9 cellular contexts compared by ENCODE assay signal in genomic region chr6:87590989-87591388, GRCh38. TPM values are rescaled to one million over a fixed set of nuclear protein-coding genes. Genes with fewer than 3 reads are reported as not detected.
DNase-seq lines count a peak whose midpoint lies in the region; ATAC-seq, FAIRE-seq and TF ChIP-seq lines count a peak whose summit lies in the region.
"Had no signal": no experiment of that assay in that cellular context is flagged by ENCODE, and none has a peak within 500 bp of the region (broad histone marks: within the 10 kb centered on the region; RNA-seq: fewer than 3 reads in every experiment).

No MANE protein-coding gene starts in this region.

- H3K9ac ChIP-seq in keratinocyte (ENCODE audit: control insufficient read depth, extremely low read depth, insufficient read depth, low read length): no peak overlapping the region

- FAIRE-seq in keratinocyte (lab: Jason Lieb, UNC): no peak

- peaks cover 10% of the 10 kb centered on the region for H3K4me1 ChIP-seq in keratinocyte (ENCODE audit: control insufficient read depth, extremely low read depth, insufficient read depth, low read length)
- H3K4me1 ChIP-seq in testis: peaks cover 22% of the 10 kb centered on the region

- no peak for TF ChIP-seq CTCF in keratinocyte (optimal IDR thresholded peaks at IDR 0.05 in 1 of 3, IDR thresholded peaks at IDR 0.05 in 1 of 3, conservative IDR thresholded peaks at IDR 0.05 in 1 of 3; ENCODE audit: extremely low read depth in 1 of 3, insufficient read depth in 2 of 3, low read length in 3 of 3)
- no peak for TF ChIP-seq CTCF in testis (IDR thresholded peaks at IDR 0.05)
- no peak for TF ChIP-seq CTCF in lower leg skin (IDR thresholded peaks at IDR 0.05)

- DNase-seq in activated T-cell treated with anti-CD3 and anti-CD28 coated beads, Interleukin-2, amount 50 U/mL, for 24 hours: no peak
- no peak for DNase-seq in activated T-cell treated with anti-CD3 and anti-CD28 coated beads, Interleukin-2, amount 50 U/mL, for 48 hours
- no peak for DNase-seq in keratinocyte (ENCODE audit: low read depth, low spot score)
- DNase-seq in testis: no peak
- DNase-seq in lower leg skin (ENCODE audit: low spot score in 2 of 2): no peak
- DNase-seq in sciatic nerve (ENCODE audit: low spot score): no peak
- DNase-seq: activated CD4-positive, alpha-beta T cell treated with anti-CD3 and anti-CD28 coated beads for 4 hours had no signal

- H3K36me3 Mint-ChIP-seq in activated T-cell treated with anti-CD3 and anti-CD28 coated beads, Interleukin-2, amount 50 U/mL, for 24 hours (ENCODE audit: low read depth): peaks cover 80% of the 10 kb centered on the region
- peaks cover 10% of the 10 kb centered on the region for H3K36me3 Mint-ChIP-seq in activated naive CD8-positive, alpha-beta T cell

- H3K27ac ChIP-seq in keratinocyte (ENCODE audit: control insufficient read depth, insufficient read depth, low read length) (no peak overlapping the region), testis (no peak overlapping the region)

- no peaks in the 10 kb centered on the region for H3K27me3 Mint-ChIP-seq in activated T-cell treated with anti-CD3 and anti-CD28 coated beads, Interleukin-2, amount 50 U/mL, for 24 hours
- H3K27me3 Mint-ChIP-seq in activated naive CD8-positive, alpha-beta T cell: no peaks in the 10 kb centered on the region

- dilution Hi-C loops in keratinocyte (cut with MboI; ENCODE audit: extremely low pct_ligation_motif_present, low sequenced_read_pairs): no loop called here

- peaks cover 64% of the 10 kb centered on the region for H3K79me2 ChIP-seq in keratinocyte (ENCODE audit: control insufficient read depth, insufficient read depth, low read length)

- WGBS in testis, 2 donors: 44 to 53% methylated on average over 4 of the region's 4 CpGs
- WGBS in lower leg skin, 2 donors: 69 to 71% methylated on average over 4 of the region's 4 CpGs

- H3K36me3 ChIP-seq in keratinocyte (ENCODE audit: control insufficient read depth in 2 of 2, extremely low read depth in 1 of 2, insufficient read depth in 2 of 2, low read length in 2 of 2) (peaks cover 1 to 3% of the 10 kb centered on the region in 2 experiments), testis (ENCODE audit: low read depth, missing control alignments) (no peaks in the 10 kb centered on the region)

- peak overlapping the region; percentile 89 for H3K4me3 Mint-ChIP-seq in activated T-cell treated with anti-CD3 and anti-CD28 coated beads, Interleukin-2, amount 50 U/mL, for 24 hours
- H3K4me3 Mint-ChIP-seq in activated naive CD8-positive, alpha-beta T cell: peak overlapping the region; percentile 96

- peak overlapping the region; percentile 98 to 99 (median 99) for H3K4me3 ChIP-seq in keratinocyte (ENCODE audit: control insufficient read depth in 2 of 3, extremely low read depth in 1 of 3, insufficient read depth in 2 of 3, low read depth in 1 of 3, low read length in 3 of 3)
- peak overlapping the region; percentile 97 to 98 for H3K4me3 ChIP-seq in testis
- no peak overlapping the region for H3K4me3 ChIP-seq in lower leg skin (ENCODE audit: low read depth, poor library complexity, severe bottlenecking)

- no peaks in the 10 kb centered on the region for H3K9me3 Mint-ChIP-seq in activated T-cell treated with anti-CD3 and anti-CD28 coated beads, Interleukin-2, amount 50 U/mL, for 24 hours
- no peaks in the 10 kb centered on the region for H3K9me3 Mint-ChIP-seq in activated naive CD8-positive, alpha-beta T cell (ENCODE audit: low read depth)

- H3K4me2 ChIP-seq in keratinocyte (ENCODE audit: control insufficient read depth, extremely low read depth, insufficient read depth, low read depth, low read length): peak overlapping the region; percentile 88

- H3K9me1 ChIP-seq in keratinocyte (ENCODE audit: control insufficient read depth, extremely low read depth, insufficient read depth, low read length): no peaks in the 10 kb centered on the region

- peak overlapping the region; percentile 93 for H3K27ac Mint-ChIP-seq in activated T-cell treated with anti-CD3 and anti-CD28 coated beads, Interleukin-2, amount 50 U/mL, for 24 hours
- no peak overlapping the region for H3K27ac Mint-ChIP-seq in activated naive CD8-positive, alpha-beta T cell

- no peaks in the 10 kb centered on the region for H3K9me3 ChIP-seq in keratinocyte (ENCODE audit: control insufficient read depth, low read depth, low read length)
- H3K9me3 ChIP-seq in testis: no peaks in the 10 kb centered on the region

- no peak overlapping the region for H2AFZ ChIP-seq in keratinocyte (ENCODE audit: control insufficient read depth, low read length)

- no peak for TF ChIP-seq POLR2A in testis (IDR thresholded peaks at IDR 0.05)
- TF ChIP-seq POLR2A in lower leg skin (IDR thresholded peaks at IDR 0.05): no peak

- H4K20me1 ChIP-seq in keratinocyte (ENCODE audit: control insufficient read depth, extremely low read depth, insufficient read depth, low read length): no peaks in the 10 kb centered on the region

- H3K4me1 Mint-ChIP-seq in activated T-cell treated with anti-CD3 and anti-CD28 coated beads, Interleukin-2, amount 50 U/mL, for 24 hours (ENCODE audit: low read depth): peaks cover 60% of the 10 kb centered on the region
- H3K4me1 Mint-ChIP-seq in activated naive CD8-positive, alpha-beta T cell (ENCODE audit: low read depth): peaks cover 54% of the 10 kb centered on the region

- intact Hi-C loops in testis (cut with DNase I; ENCODE audit: low total_unique reads) (no loop called here), lower leg skin (cut with DNase I; ENCODE audit: low total_unique reads) (no loop called here), sciatic nerve (cut with DNase I) (no loop called here)

- no peaks in the 10 kb centered on the region for H3K27me3 ChIP-seq in keratinocyte (ENCODE audit: control insufficient read depth, extremely low read depth, insufficient read depth, low read length)
- H3K27me3 ChIP-seq in testis: no peaks in the 10 kb centered on the region

- ATAC-seq in sciatic nerve: no peak
- no peak for ATAC-seq in GM19397 (IDR thresholded peaks at IDR 0.05; ENCODE audit: unreplicated experiment)

RNA-seq across cellular contexts. Expression of gene ORC3, which starts 1.1 kb away (rescaled TPM):
- polyA plus RNA-seq in keratinocyte: 23.1 to 37.4 TPM (median 23.7 TPM) in 3 replicates
- polyA plus RNA-seq in keratinocyte (2011; ENCODE audit: low read depth): 34.0 TPM
- 17.7 and 40.1 TPM in 2 replicates for polyA plus RNA-seq in keratinocyte (2011; cell fraction: cytosol; rRNA removed)
- 25.6 and 30.7 TPM in 2 replicates for polyA plus RNA-seq in keratinocyte (2011; cell fraction: nucleus; rRNA removed)
- polyA plus RNA-seq in keratinocyte (2012; ENCODE audit: low replicate concordance): 10.7 and 16.0 TPM in 2 replicates
- 3.7 to 27.1 TPM (median 16.1 TPM) in 3 replicates for polyA minus RNA-seq in keratinocyte
- polyA minus RNA-seq in keratinocyte (2011; cell fraction: cytosol; rRNA and poly(A)+ RNA removed): 10.0 TPM
- polyA minus RNA-seq in keratinocyte (2011; cell fraction: nucleus; rRNA and poly(A)+ RNA removed): 13.5 and 20.6 TPM in 2 replicates
- 10 to 100 TPM; 38.8 to 50.4 TPM for total RNA-seq in testis
- 40.5 TPM for polyA plus RNA-seq in testis (ENCODE audit: insufficient read depth, low read depth, low replicate concordance)
- 10 to 100 TPM in 3 of 4 donors, 1 to 10 TPM in 1; 9.9 to 19.1 (median 12.7) TPM for total RNA-seq in lower leg skin
- 28.0 TPM for total RNA-seq in sciatic nerve

RNA-seq across cellular contexts. Expression of gene RARS2, which starts 1.2 kb away (rescaled TPM):
- 12.0 to 20.3 TPM (median 16.5 TPM) in 3 replicates for polyA plus RNA-seq in keratinocyte
- polyA plus RNA-seq in keratinocyte (2011; ENCODE audit: low read depth): 103 TPM
- polyA plus RNA-seq in keratinocyte (2011; cell fraction: cytosol; rRNA removed): 11.6 and 16.8 TPM in 2 replicates
- 13.3 and 17.5 TPM in 2 replicates for polyA plus RNA-seq in keratinocyte (2011; cell fraction: nucleus; rRNA removed)
- 21.5 and 27.3 TPM in 2 replicates for polyA plus RNA-seq in keratinocyte (2012; ENCODE audit: low replicate concordance)
- polyA minus RNA-seq in keratinocyte: 2.9 to 10.2 TPM (median 9.2 TPM) in 3 replicates
- polyA minus RNA-seq in keratinocyte (2011; cell fraction: cytosol; rRNA and poly(A)+ RNA removed): 8.2 TPM
- 12.9 and 14.6 TPM in 2 replicates for polyA minus RNA-seq in keratinocyte (2011; cell fraction: nucleus; rRNA and poly(A)+ RNA removed)
- total RNA-seq in testis: 10 to 100 TPM; 33.1 to 35.7 TPM
- polyA plus RNA-seq in testis (ENCODE audit: insufficient read depth, low read depth, low replicate concordance): 50.9 TPM
- 10 to 100 TPM; 14.7 to 23.2 (median 17.3) TPM for total RNA-seq in lower leg skin
- 31.9 TPM for total RNA-seq in sciatic nerve
